ENCODE assay signal across 8 cellular contexts in the genomic region with DNA sequence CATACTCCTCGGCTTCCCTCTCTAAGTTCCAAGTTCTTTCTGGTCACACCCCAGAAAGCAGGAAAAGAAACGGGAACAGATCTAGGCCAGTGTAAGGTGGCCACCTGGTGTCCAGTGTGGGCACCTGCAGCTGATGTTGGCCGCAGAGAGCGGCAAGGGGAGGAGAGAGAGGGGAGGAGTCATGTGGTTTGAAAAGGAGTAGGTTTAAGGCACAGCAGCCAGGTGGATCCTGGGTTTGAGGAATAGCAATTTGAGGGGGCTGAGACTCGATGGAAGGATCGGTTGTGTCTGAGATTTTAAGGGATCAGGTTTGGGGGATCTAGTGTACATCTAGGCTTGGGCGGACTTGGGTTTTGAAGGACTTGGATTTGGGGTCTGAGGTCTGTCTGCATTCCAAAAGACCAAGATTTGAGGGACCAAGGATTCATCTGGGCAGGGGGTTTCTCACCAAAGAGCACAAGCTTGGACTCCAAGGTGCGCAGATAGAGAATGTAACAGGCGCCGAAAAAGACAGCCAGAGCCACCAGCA. TPM values are rescaled to one million over a fixed set of nuclear protein-coding genes. Genes with fewer than 3 reads are reported as not detected.
A peak's percentile ranks its signal among the peaks of the same experiment; 100 is the strongest.
DNase-seq lines count a peak whose midpoint lies in the region; ATAC-seq and TF ChIP-seq lines count a peak whose summit lies in the region.

No MANE protein-coding gene starts in this region.

- H3K4me3 Mint-ChIP-seq in activated naive CD8-positive, alpha-beta T cell treated with anti-CD3 and anti-CD28 coated beads, Interleukin-2, amount 10 ng/mL, durations not matched to agents 7 days and 5 days = peak overlapping the region; percentile 99

- H3K27me3 Mint-ChIP-seq in activated naive CD8-positive, alpha-beta T cell treated with anti-CD3 and anti-CD28 coated beads, Interleukin-2, amount 10 ng/mL, durations not matched to agents 7 days and 5 days = no peaks in the 10 kb centered on the region

- peak; percentile 100 for TF ChIP-seq CTCF in neutrophil (IDR thresholded peaks at IDR 0.05)

- peaks cover 15% of the 10 kb centered on the region for H3K4me1 Mint-ChIP-seq in activated naive CD8-positive, alpha-beta T cell treated with anti-CD3 and anti-CD28 coated beads, Interleukin-2, amount 10 ng/mL, durations not matched to agents 7 days and 5 days

- peaks cover 20% of the 10 kb centered on the region in 2 experiments for H3K4me1 ChIP-seq in neutrophil (ENCODE audit: control insufficient read depth in 1 of 2, insufficient read depth in 1 of 2, low read depth in 1 of 2, low read length in 1 of 2)

- DNase-seq in EH (ENCODE audit: low read depth) (peak; percentile 85), HT-29 (ENCODE audit: low spot score) (peak; percentile 99), NOMO-1 treated with DMSO at 0.1 percent for 48 hours (lab: John Stamatoyannopoulos, UW; ENCODE audit: unreplicated experiment) (peak; percentile 66), head of caudate nucleus (peak in 32 of 42 donors; percentile 14 to 69 (median 40))
- DNase-seq in activated naive CD8-positive, alpha-beta T cell treated with anti-CD3 and anti-CD28 coated beads, Interleukin-2, amount 10 ng/mL, durations not matched to agents 7 days and 5 days = peak; percentile 49

- no peaks in the 10 kb centered on the region for H3K9me3 ChIP-seq in neutrophil

- no peak for ATAC-seq in activated naive CD8-positive, alpha-beta T cell treated with anti-CD3 and anti-CD28 coated beads, Interleukin-2, amount 10 ng/mL, durations not matched to agents 7 days and 5 days (ENCODE audit: low read depth)
- ATAC-seq in HG03520 (IDR thresholded peaks at IDR 0.05; ENCODE audit: unreplicated experiment) (no peak), GM21423 (IDR thresholded peaks at IDR 0.05; ENCODE audit: unreplicated experiment) (no peak)

- no peaks in the 10 kb centered on the region for H3K9me3 Mint-ChIP-seq in activated naive CD8-positive, alpha-beta T cell treated with anti-CD3 and anti-CD28 coated beads, Interleukin-2, amount 10 ng/mL, durations not matched to agents 7 days and 5 days

- intact Hi-C loops in head of caudate nucleus (cut with DNase I) = loop anchor here (5.0 kb wide), 1 partner anchor 96 kb away; the partner anchor contains the start of gene RPS19

- peaks cover 31% of the 10 kb centered on the region for H3K36me3 ChIP-seq in neutrophil

- peak overlapping the region; percentile 84 for H3K27ac ChIP-seq in neutrophil

- no peaks in the 10 kb centered on the region for H3K36me3 Mint-ChIP-seq in activated naive CD8-positive, alpha-beta T cell treated with anti-CD3 and anti-CD28 coated beads, Interleukin-2, amount 10 ng/mL, durations not matched to agents 7 days and 5 days

- POLR2A ChIA-PET in activated naive CD8-positive, alpha-beta T cell treated with anti-CD3 and anti-CD28 coated beads, Interleukin-2, amount 10 ng/mL, durations not matched to agents 7 days and 5 days (lab: Charles Lee) = interaction anchor here (1.1 to 4.0 kb wide), 6 partner anchors 13 to 98 kb away, joined by 4 to 25 read pairs (median 6); partner anchors contain the start of genes CD79A, ERFL and RPS19

- peak overlapping the region; percentile 64 for H3K27ac Mint-ChIP-seq in activated naive CD8-positive, alpha-beta T cell treated with anti-CD3 and anti-CD28 coated beads, Interleukin-2, amount 10 ng/mL, durations not matched to agents 7 days and 5 days

- peak overlapping the region; percentile 94 to 98 for H3K4me3 ChIP-seq in neutrophil (ENCODE audit: low read depth in 1 of 2, low read length in 1 of 2)

- no peaks in the 10 kb centered on the region for H3K27me3 ChIP-seq in neutrophil

RNA-seq across cellular contexts. Expression of gene RABAC1, which starts 1.2 kb away (rescaled TPM):
- total RNA-seq in HT-29 (2014; rRNA removed; shearing (Covaris generic)) = 232 and 234 TPM in 2 replicates
- 10 to 100 TPM; 85.3 to 87.3 TPM for total RNA-seq in activated naive CD8-positive, alpha-beta T cell treated with anti-CD3 and anti-CD28 coated beads, Interleukin-2, amount 10 ng/mL, durations not matched to agents 7 days and 5 days

RNA-seq across cellular contexts. Expression of gene ERFL, which starts 29.7 kb away (rescaled TPM):
- 0.39 and 0.64 TPM in 2 replicates for total RNA-seq in HT-29 (2014; rRNA removed; shearing (Covaris generic))
- 1 to 10 TPM; 4.3 to 4.5 TPM for total RNA-seq in activated naive CD8-positive, alpha-beta T cell treated with anti-CD3 and anti-CD28 coated beads, Interleukin-2, amount 10 ng/mL, durations not matched to agents 7 days and 5 days

RNA-seq across cellular contexts. Expression of gene ATP1A3, which starts 36.1 kb away (rescaled TPM):
- total RNA-seq in HT-29 (2014; rRNA removed; shearing (Covaris generic)) = 0.10 and 0.66 TPM in 2 replicates
- 1 to 10 TPM; 4.5 to 7.1 TPM for total RNA-seq in activated naive CD8-positive, alpha-beta T cell treated with anti-CD3 and anti-CD28 coated beads, Interleukin-2, amount 10 ng/mL, durations not matched to agents 7 days and 5 days

Comparison
In these comparisons a context has a peak if more than half of its experiments do, and no peak if none do; other contexts are left out.
1. DNase-seq: peak in every context shown above with its lines; median percentile 99 in HT-29; 85 in EH; 66 in NOMO-1 treated with DMSO at 0.1 percent for 48 hours; 49 in activated naive CD8-positive, alpha-beta T cell treated with anti-CD3 and anti-CD28 coated beads, Interleukin-2, amount 10 ng/mL, durations not matched to agents 7 days and 5 days; 40 in head of caudate nucleus.